8 cellular contexts compared by ENCODE assay signal in genomic region chr7:131012477-131013031, GRCh38.
DNase-seq lines count a peak whose midpoint lies in the region; FAIRE-seq and TF ChIP-seq lines count a peak whose summit lies in the region.

No MANE protein-coding gene starts in this region.

- FAIRE-seq in bronchial epithelial cell (lab: Jason Lieb, UNC) = no peak

- peak; percentile 63 for DNase-seq in ACHN
- DNase-seq in KBM-7 = peak; percentile 36
- DNase-seq in bronchial epithelial cell (ENCODE audit: low read depth) = peak; percentile 35
- peak; percentile 61 for DNase-seq in myocyte (ENCODE audit: low read depth)
- no peak for DNase-seq in NCI-H1092 (lab: John Stamatoyannopoulos, UW)
- DNase-seq in NCI-H2029 treated with DMSO at 0.1 percent for 48 hours (lab: John Stamatoyannopoulos, UW) = no peak
- DNase-seq in kidney glomerular epithelial cell (lab: John Stamatoyannopoulos, UW) = no peak
- no peak for DNase-seq in NCI-H345 (lab: John Stamatoyannopoulos, UW)

- TF ChIP-seq CTCF in bronchial epithelial cell (IDR thresholded peaks at IDR 0.05; ENCODE audit: insufficient read depth, low read length, severe bottlenecking) = no peak

- in situ Hi-C loops in ACHN (cut with HindIII; ENCODE audit: low pct_ligation_motif_present, low pct_unique_long_range_greater_than_20kb, low sequenced_read_pairs) (no loop called here), KBM-7 (cut with MboI; ENCODE audit: low pct_unique_long_range_greater_than_20kb, low sequenced_read_pairs) (no loop called here)

- no peaks in the 10 kb centered on the region for H3K27me3 ChIP-seq in bronchial epithelial cell (ENCODE audit: control insufficient read depth, insufficient read depth, low read length)

- peaks cover 1% of the 10 kb centered on the region for H3K36me3 ChIP-seq in bronchial epithelial cell (ENCODE audit: control insufficient read depth, insufficient read depth, low read length)

- no peak overlapping the region for H3K4me3 ChIP-seq in bronchial epithelial cell (ENCODE audit: low read depth, low read length)

Comparison
In these comparisons a context has a peak if more than half of its experiments do, and no peak if none do; other contexts are left out.
1. DNase-seq: peak in ACHN (single experiment), KBM-7 (single experiment), bronchial epithelial cell (single experiment) and myocyte (single experiment); none in NCI-H1092 (single experiment), NCI-H2029 treated with DMSO at 0.1 percent for 48 hours (single experiment), kidney glomerular epithelial cell (single experiment) and NCI-H345 (single experiment).